1 cellular context compared by ENCODE assay signal in genomic region chr2:48279347-48279746, GRCh38.
TF ChIP-seq lines count a peak whose summit lies in the region.

No MANE protein-coding gene starts in this region.

TF ChIP-seq in GM23338, 12 proteins besides CTCF, POLR2A, EP300 and RAD21 (continued from another document):
- TF ChIP-seq REST (IDR thresholded peaks at IDR 0.05; ENCODE audit: unreplicated experiment), result no peak
- TF ChIP-seq NANOG (IDR thresholded peaks at IDR 0.05; ENCODE audit: borderline replicate concordance), result no peak
- no peak for TF ChIP-seq CREB1 (CRISPR knock-in tag; IDR thresholded peaks at IDR 0.05; ENCODE audit: low read depth)
- TF ChIP-seq ZNF331 (CRISPR knock-in tag; IDR thresholded peaks at IDR 0.05; ENCODE audit: low read depth), result no peak
- TF ChIP-seq ZNF114 (CRISPR knock-in tag; IDR thresholded peaks at IDR 0.05), result no peak
- no peak for TF ChIP-seq JUNB (IDR thresholded peaks at IDR 0.05; ENCODE audit: unreplicated experiment)
